Comparison of ENCODE assay signal across 10 cellular contexts in the genomic region with DNA sequence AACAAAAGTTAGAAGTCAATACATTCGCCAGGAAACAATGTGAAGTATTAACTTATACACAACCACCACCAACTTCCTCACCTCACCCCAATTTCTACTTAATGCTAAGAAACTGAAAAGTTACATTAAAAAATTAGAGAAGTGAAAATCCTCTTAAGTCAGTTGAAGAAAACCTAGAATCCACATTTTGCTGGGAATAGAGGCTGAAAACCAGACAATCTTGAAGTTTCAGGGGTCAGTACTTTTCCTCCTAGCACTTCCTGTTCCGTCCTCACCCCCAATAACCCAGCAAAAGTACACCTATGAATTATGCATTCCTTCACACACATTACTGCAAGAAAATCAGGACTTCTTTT.
DNase-seq lines count a peak whose midpoint lies in the region; ATAC-seq and TF ChIP-seq lines count a peak whose summit lies in the region.
"Had no signal": no experiment of that assay in that cellular context is flagged by ENCODE, and none has a peak within 500 bp of the region (broad histone marks: within the 10 kb centered on the region; RNA-seq: fewer than 3 reads in every experiment).

No MANE protein-coding gene starts in this region.

- peak overlapping the region; percentile 54 for H3K4me3 ChIP-seq in ACC112 (ENCODE audit: low read depth, low read length)
- peak overlapping the region; percentile 67 for H3K4me3 ChIP-seq in adipocyte (ENCODE audit: low read length)

- POLR2A ChIA-PET in HEK293T (lab: Yijun Ruan, JAX) = no interaction called here

- H3K4me1 ChIP-seq in ACC112 (ENCODE audit: control insufficient read depth, insufficient read depth, low read length, unreplicated experiment) (peaks cover 27% of the 10 kb centered on the region), adipocyte (ENCODE audit: control insufficient read depth, insufficient read depth, low read length) (peaks cover 36% of the 10 kb centered on the region)

- H3K9ac ChIP-seq in adipocyte (ENCODE audit: low read length) = no peak overlapping the region

- ATAC-seq in GM19023 (IDR thresholded peaks at IDR 0.05; ENCODE audit: unreplicated experiment) = peak; percentile 23
- peak; percentile 21 for ATAC-seq in HG03066 (IDR thresholded peaks at IDR 0.05; ENCODE audit: low read depth, unreplicated experiment)
- ATAC-seq in HG03457 (IDR thresholded peaks at IDR 0.05; ENCODE audit: unreplicated experiment) = no peak
- ATAC-seq: left ventricle myocardium superior had no signal

- CTCF ChIA-PET in HEK293T (lab: Yijun Ruan, JAX) = interaction anchor here (0.7 kb wide), 1 partner anchor 34 kb away, joined by 3 read pairs; no protein-coding TSS in a partner anchor

- no peak for DNase-seq in adipocyte (ENCODE audit: low read depth)
- no peak for DNase-seq in SHP77 (lab: John Stamatoyannopoulos, UW)
- no peak for DNase-seq in NCI-H2029 (lab: John Stamatoyannopoulos, UW)
- DNase-seq in HEK293T (ENCODE audit: extremely low spot score) = no peak
- DNase-seq: KBM-7, left ventricle myocardium superior had no signal

- no peaks in the 10 kb centered on the region for H3K9me3 ChIP-seq in adipocyte (ENCODE audit: control insufficient read depth, low read length)

- no peak overlapping the region for H3K27ac ChIP-seq in ACC112 (ENCODE audit: low read depth, low read length)

- no peaks in the 10 kb centered on the region for H3K27me3 ChIP-seq in ACC112 (ENCODE audit: insufficient read depth, low read length)
- H3K27me3 ChIP-seq in adipocyte (replicated peaks; ENCODE audit: control insufficient read depth, insufficient read depth, low read length) = no peaks in the 10 kb centered on the region

- no peak overlapping the region for H2AFZ ChIP-seq in ACC112 (ENCODE audit: low read length, unreplicated experiment)

- H3K36me3 ChIP-seq in ACC112 (ENCODE audit: insufficient read depth, low read length) = no peaks in the 10 kb centered on the region
- H3K36me3 ChIP-seq in adipocyte (ENCODE audit: control insufficient read depth, insufficient read depth, low read length, severe bottlenecking) = no peaks in the 10 kb centered on the region

- H3K79me2 ChIP-seq in ACC112 (ENCODE audit: control insufficient read depth, insufficient read depth, low read length, unreplicated experiment) = peaks cover 87% of the 10 kb centered on the region

TF ChIP-seq in HEK293T, 16 proteins besides CTCF, POLR2A, EP300 and RAD21:
- TF ChIP-seq ARNT (IDR thresholded peaks at IDR 0.05) = no peak
- TF ChIP-seq LEF1 (IDR thresholded peaks at IDR 0.05; ENCODE audit: borderline replicate concordance) = no peak
- no peak for TF ChIP-seq FOXA1 (IDR thresholded peaks at IDR 0.05)
- no peak for TF ChIP-seq ELF4 (IDR thresholded peaks at IDR 0.05)
- TF ChIP-seq FOXM1 (IDR thresholded peaks at IDR 0.05; ENCODE audit: borderline replicate concordance) = no peak
- no peak for TF ChIP-seq ZNF384 (IDR thresholded peaks at IDR 0.05)
- no peak for TF ChIP-seq SUZ12 (IDR thresholded peaks at IDR 0.05)
- TF ChIP-seq, protein P1, sequence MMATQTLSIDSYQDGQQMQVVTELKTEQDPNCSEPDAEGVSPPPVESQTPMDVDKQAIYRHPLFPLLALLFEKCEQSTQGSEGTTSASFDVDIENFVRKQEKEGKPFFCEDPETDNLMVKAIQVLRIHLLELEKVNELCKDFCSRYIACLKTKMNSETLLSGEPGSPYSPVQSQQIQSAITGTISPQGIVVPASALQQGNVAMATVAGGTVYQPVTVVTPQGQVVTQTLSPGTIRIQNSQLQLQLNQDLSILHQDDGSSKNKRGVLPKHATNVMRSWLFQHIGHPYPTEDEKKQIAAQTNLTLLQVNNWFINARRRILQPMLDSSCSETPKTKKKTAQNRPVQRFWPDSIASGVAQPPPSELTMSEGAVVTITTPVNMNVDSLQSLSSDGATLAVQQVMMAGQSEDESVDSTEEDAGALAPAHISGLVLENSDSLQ (IDR thresholded peaks at IDR 0.05) = no peak
- no peak for TF ChIP-seq L3MBTL2 (conservative IDR thresholded peaks at IDR 0.05)
- TF ChIP-seq FOXK2 (IDR thresholded peaks at IDR 0.05) = no peak
- TF ChIP-seq NFRKB (IDR thresholded peaks at IDR 0.05) = no peak
- no peak for TF ChIP-seq HDGF (IDR thresholded peaks at IDR 0.05; ENCODE audit: borderline replicate concordance)
- TF ChIP-seq SP1 (IDR thresholded peaks at IDR 0.05) = no peak
- TF ChIP-seq BHLHE40 (IDR thresholded peaks at IDR 0.05; ENCODE audit: borderline replicate concordance) = no peak
- TF ChIP-seq CTBP1 (IDR thresholded peaks at IDR 0.05; ENCODE audit: borderline replicate concordance) = no peak
- TF ChIP-seq TARDBP (IDR thresholded peaks at IDR 0.05) = no peak
